18 cellular contexts compared by ENCODE assay signal in genomic region chr22:19181786-19182471, GRCh38. TPM values are rescaled to one million over a fixed set of nuclear protein-coding genes. Genes with fewer than 3 reads are reported as not detected.
DNase-seq lines count a peak whose midpoint lies in the region; ATAC-seq and TF ChIP-seq lines count a peak whose summit lies in the region.
"Had no signal": no experiment of that assay in that cellular context is flagged by ENCODE, and none has a peak within 500 bp of the region (broad histone marks: within the 10 kb centered on the region; RNA-seq: fewer than 3 reads in every experiment).

No MANE protein-coding gene starts in this region.

- no peak overlapping the region for H3K4me3 Mint-ChIP-seq in T-helper 17 cell
- no peak overlapping the region for H3K4me3 Mint-ChIP-seq in chondrocyte (ENCODE audit: unreplicated experiment)
- H3K4me3 Mint-ChIP-seq: activated naive CD4-positive, alpha-beta T cell treated with anti-CD3 and anti-CD28 coated beads, Interleukin-2, amount 10 ng/mL, durations not matched to agents 7 days and 5 days had no signal

- no peaks in the 10 kb centered on the region for H3K9me3 Mint-ChIP-seq in chondrocyte (ENCODE audit: low read depth)
- H3K9me3 Mint-ChIP-seq: activated naive CD4-positive, alpha-beta T cell treated with anti-CD3 and anti-CD28 coated beads, Interleukin-2, amount 10 ng/mL, durations not matched to agents 7 days and 5 days had no signal

- ATAC-seq in T-helper 17 cell (no peak), HG03342 (IDR thresholded peaks at IDR 0.05; ENCODE audit: unreplicated experiment) (no peak)
- ATAC-seq: HCT116 had no signal

- peak overlapping the region; percentile 81 for H3K27ac Mint-ChIP-seq in T-helper 17 cell
- H3K27ac Mint-ChIP-seq in chondrocyte (ENCODE audit: unreplicated experiment) = peak overlapping the region; percentile 59

- peaks cover 15% of the 10 kb centered on the region for H3K4me1 Mint-ChIP-seq in T-helper 17 cell
- H3K4me1 Mint-ChIP-seq in chondrocyte (ENCODE audit: low read depth) = peaks cover 17% of the 10 kb centered on the region

- no peaks in the 10 kb centered on the region for H3K9me3 ChIP-seq in T-helper 17 cell (ENCODE audit: control insufficient read depth, low read length, poor library complexity, severe bottlenecking)
- H3K9me3 ChIP-seq: esophagus squamous epithelium, suprapubic skin had no signal

- H3K27me3 Mint-ChIP-seq in T-helper 17 cell = no peaks in the 10 kb centered on the region
- no peaks in the 10 kb centered on the region for H3K27me3 Mint-ChIP-seq in chondrocyte (ENCODE audit: low read depth)

- H3K36me3 Mint-ChIP-seq in T-helper 17 cell (ENCODE audit: low read depth) (no peaks in the 10 kb centered on the region), chondrocyte (ENCODE audit: low read depth) (peaks cover 2% of the 10 kb centered on the region)
- H3K36me3 Mint-ChIP-seq: activated naive CD4-positive, alpha-beta T cell treated with anti-CD3 and anti-CD28 coated beads, Interleukin-2, amount 10 ng/mL, durations not matched to agents 7 days and 5 days had no signal

- peak; percentile 66 for DNase-seq in stimulated activated CD4-positive, alpha-beta T cell treated with anti-CD3 and anti-CD28 coated beads, Interleukin-15, amount 100 ng/mL, for 24 hours
- DNase-seq in stimulated activated CD4-positive, alpha-beta T cell treated with anti-CD3 and anti-CD28 coated beads, Interleukin-4, amount 100 ng/mL, for 24 hours = no peak
- DNase-seq in T-helper 17 cell = no peak
- no peak for DNase-seq in chondrocyte (ENCODE audit: low spot score)
- DNase-seq in NCI-H2107 treated with DMSO at 0.1 percent for 48 hours (lab: John Stamatoyannopoulos, UW; ENCODE audit: unreplicated experiment) = no peak
- DNase-seq in SKM-1 treated with dmso at 0.1 percent for 144 hours (lab: John Stamatoyannopoulos, UW; ENCODE audit: unreplicated experiment) = no peak
- no peak for DNase-seq in AG08396 (ENCODE audit: low spot score)
- DNase-seq: activated naive CD4-positive, alpha-beta T cell treated with anti-CD3 and anti-CD28 coated beads, Interleukin-2, amount 10 ng/mL, durations not matched to agents 7 days and 5 days; effector CD4-positive, alpha-beta T cell; esophagus squamous epithelium; NCI-H2081; NCI-H526 had no signal

- TF ChIP-seq CTCF in chondrocyte (IDR thresholded peaks at IDR 0.05) = no peak

RNA-seq across cellular contexts. Expression of gene SLC25A1, which starts 3.4 kb away (rescaled TPM):
- total RNA-seq in T-helper 17 cell (10 to 100 TPM; 18.4 to 21.3 TPM), chondrocyte (101 to 111 TPM (median 107 TPM) in 3 replicates)

RNA-seq across cellular contexts. Expression of gene GSC2, which starts 31.8 kb away (rescaled TPM):
- total RNA-seq in T-helper 17 cell = not detected
- total RNA-seq in chondrocyte = not detected in 3 replicates
- total RNA-seq: esophagus squamous epithelium, lung microvascular endothelial cell, M059J, renal cortical epithelial cell, suprapubic skin had no signal

RNA-seq across cellular contexts. Expression of gene ESS2, which starts 37.5 kb away (rescaled TPM):
- total RNA-seq in T-helper 17 cell (10 to 100 TPM; 34.7 to 46.5 TPM), chondrocyte (17.8 to 18.3 TPM (median 18.3 TPM) in 3 replicates)

RNA-seq across cellular contexts. Expression of gene TSSK2, which starts 50.8 kb away (rescaled TPM):
- total RNA-seq in T-helper 17 cell = under 1 TPM; 0.20 to 0.29 TPM
- not detected in 3 replicates for total RNA-seq in chondrocyte
- total RNA-seq: lung microvascular endothelial cell, M059J, renal cortical epithelial cell, suprapubic skin had no signal

RNA-seq across cellular contexts. Expression of gene DGCR2, which starts 59.7 kb away (rescaled TPM):
- total RNA-seq in T-helper 17 cell = 10 to 100 TPM; 37.7 TPM
- 44.4 to 55.6 TPM (median 45.8 TPM) in 3 replicates for total RNA-seq in chondrocyte
